ENCODE assay signal across 23 cellular contexts in the genomic region with DNA sequence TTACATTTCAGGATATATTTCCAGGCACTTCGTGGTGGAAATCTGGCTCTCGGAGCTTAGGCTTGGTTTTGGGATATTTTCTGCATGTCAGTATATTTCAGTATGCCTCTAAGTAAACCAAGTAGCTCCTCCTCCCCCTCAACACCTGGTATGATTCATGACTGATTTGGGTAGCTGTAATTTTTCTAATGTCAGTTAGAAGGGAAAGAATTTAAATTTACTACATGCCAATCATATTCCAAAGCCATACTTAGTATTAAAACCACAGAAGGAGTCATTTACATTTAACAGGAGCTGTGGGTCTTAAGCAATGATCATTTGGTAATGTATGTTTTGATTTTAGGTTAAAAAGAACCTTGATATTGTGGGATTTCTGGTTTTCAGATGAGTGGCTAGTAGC. TPM values are rescaled to one million over a fixed set of nuclear protein-coding genes. Genes with fewer than 3 reads are reported as not detected.
"Had no signal": no experiment of that assay in that cellular context is flagged by ENCODE, and none has a peak within 500 bp of the region (broad histone marks: within the 10 kb centered on the region; RNA-seq: fewer than 3 reads in every experiment).

No MANE protein-coding gene starts in this region.

- H3K4me3 ChIP-seq: SJSA1, SK-N-MC had no signal

- H3K9me3 ChIP-seq: SJSA1 had no signal

- DNase-seq: IMR-90, Karpas-422, KG1, MM.1S, NCI-H1092 treated with DMSO at 0.1 percent for 48 hours, NCI-H1436, NCI-H187, NCI-H2029, NCI-H2081 treated with DMSO at 0.1 percent for 48 hours, NCI-H2171, NCI-H226, NCI-H446, NCI-H510A, NCI-H524 treated with DMSO at 0.1 percent for 48 hours, NCI-H69, NCI-H774, PC-3, Right ventricle myocardium superior, SIG-M5 had no signal

- H3K27me3 ChIP-seq: SJSA1 had no signal

- H3K27ac ChIP-seq: SJSA1, SK-N-MC had no signal

- H3K36me3 ChIP-seq: SJSA1 had no signal

- ATAC-seq: HepG2, Panc1, PC-3 had no signal

- H3K4me1 ChIP-seq: SJSA1 had no signal

RNA-seq across cellular contexts. Expression of gene ST6GALNAC3, which starts 40.6 kb away (rescaled TPM):
- total RNA-seq: HepG2, PC-3 had no signal
- polyA plus RNA-seq: HepG2 had no signal
